1 cellular context compared by ENCODE assay signal in genomic region chr9:137252555-137253506, GRCh38.
TF ChIP-seq lines count a peak whose summit lies in the region.

No MANE protein-coding gene starts in this region.

TF ChIP-seq in GM12878, 131 proteins besides CTCF, POLR2A, EP300 and RAD21:
- no peak for TF ChIP-seq SIN3A (IDR thresholded peaks at IDR 0.05; ENCODE audit: low read depth, low read length)
- no peak for TF ChIP-seq STAT1 (conservative IDR thresholded peaks at IDR 0.05)
- no peak for TF ChIP-seq JUND (IDR thresholded peaks at IDR 0.05; ENCODE audit: low read depth, low read length)
- TF ChIP-seq ZSCAN29 (IDR thresholded peaks at IDR 0.05), result no peak
- TF ChIP-seq SIX5 (IDR thresholded peaks at IDR 0.05; ENCODE audit: low read depth, low read length, severe bottlenecking), result no peak
- TF ChIP-seq MLLT1 (IDR thresholded peaks at IDR 0.05), result 0 out of 2 replicates have a peak, but pooled peaks have one; percentile 19
- TF ChIP-seq RB1 (IDR thresholded peaks at IDR 0.05; ENCODE audit: borderline replicate concordance), result no peak
- TF ChIP-seq GATAD2B (conservative IDR thresholded peaks at IDR 0.05; ENCODE audit: low read depth), result no peak
- TF ChIP-seq PBX3 (IDR thresholded peaks at IDR 0.05; ENCODE audit: insufficient replicate concordance, low read depth, low read length), result peak; percentile 51
- TF ChIP-seq MYB (IDR thresholded peaks at IDR 0.05; ENCODE audit: borderline replicate concordance, low read depth, low read length), result no peak
- TF ChIP-seq YY1 (IDR thresholded peaks at IDR 0.05; ENCODE audit: low read depth, low read length), result no peak
- no peak for TF ChIP-seq E4F1 (IDR thresholded peaks at IDR 0.05; ENCODE audit: borderline replicate concordance, partially characterized antibody)
- no peak for TF ChIP-seq ZBTB11 (CRISPR knock-in tag; IDR thresholded peaks at IDR 0.05)
- TF ChIP-seq PKNOX1 (IDR thresholded peaks at IDR 0.05), result peak; percentile 73
- no peak for TF ChIP-seq MTA2 (IDR thresholded peaks at IDR 0.05; ENCODE audit: low read depth)
- TF ChIP-seq NR2F1 (conservative IDR thresholded peaks at IDR 0.05), result peak; percentile 87
- TF ChIP-seq KAT2A (conservative IDR thresholded peaks at IDR 0.05; ENCODE audit: control insufficient read depth, low read depth, low read length), result no peak
- no peak for TF ChIP-seq CEBPZ (IDR thresholded peaks at IDR 0.05; ENCODE audit: low read depth, low read length)
- TF ChIP-seq WRNIP1 (IDR thresholded peaks at IDR 0.05; ENCODE audit: borderline replicate concordance, low read depth, low read length), result no peak
- TF ChIP-seq RFX5 (IDR thresholded peaks at IDR 0.05; ENCODE audit: low read depth, low read length), result no peak
- no peak for TF ChIP-seq SKIL (IDR thresholded peaks at IDR 0.05; ENCODE audit: low read depth, poor library complexity, severe bottlenecking)
- TF ChIP-seq SUZ12 (IDR thresholded peaks at IDR 0.05; ENCODE audit: unreplicated experiment), result no peak
- TF ChIP-seq NFXL1 (IDR thresholded peaks at IDR 0.05; ENCODE audit: borderline replicate concordance), result no peak
- no peak for TF ChIP-seq MTA3 (IDR thresholded peaks at IDR 0.05; ENCODE audit: borderline replicate concordance, low read length)
- TF ChIP-seq MEF2A (IDR thresholded peaks at IDR 0.05; ENCODE audit: insufficient read depth, low read depth, low read length), result no peak
- no peak for TF ChIP-seq ZBED1 (IDR thresholded peaks at IDR 0.05; ENCODE audit: borderline replicate concordance)
- no peak for TF ChIP-seq RAD51 (IDR thresholded peaks at IDR 0.05)
- TF ChIP-seq ZNF207 (IDR thresholded peaks at IDR 0.05; ENCODE audit: borderline replicate concordance), result no peak
- TF ChIP-seq RUNX3 (IDR thresholded peaks at IDR 0.05; ENCODE audit: low read length), result no peak
- TF ChIP-seq MEF2B (IDR thresholded peaks at IDR 0.05; ENCODE audit: partially characterized antibody, poor library complexity, severe bottlenecking), result peak; percentile 88
- no peak for TF ChIP-seq ESRRA (IDR thresholded peaks at IDR 0.05; ENCODE audit: low read length)
- TF ChIP-seq NFIC (IDR thresholded peaks at IDR 0.05; ENCODE audit: low read depth, low read length), result no peak
- TF ChIP-seq NKRF (conservative IDR thresholded peaks at IDR 0.05), result no peak
- peak; percentile 35 for TF ChIP-seq RELA (IDR thresholded peaks at IDR 0.05; ENCODE audit: borderline replicate concordance, partially characterized antibody)
- no peak for TF ChIP-seq SMC3 (IDR thresholded peaks at IDR 0.05; ENCODE audit: borderline replicate concordance, low read length)
- TF ChIP-seq SMARCA5 (IDR thresholded peaks at IDR 0.05), result no peak
